In the genomic region with DNA sequence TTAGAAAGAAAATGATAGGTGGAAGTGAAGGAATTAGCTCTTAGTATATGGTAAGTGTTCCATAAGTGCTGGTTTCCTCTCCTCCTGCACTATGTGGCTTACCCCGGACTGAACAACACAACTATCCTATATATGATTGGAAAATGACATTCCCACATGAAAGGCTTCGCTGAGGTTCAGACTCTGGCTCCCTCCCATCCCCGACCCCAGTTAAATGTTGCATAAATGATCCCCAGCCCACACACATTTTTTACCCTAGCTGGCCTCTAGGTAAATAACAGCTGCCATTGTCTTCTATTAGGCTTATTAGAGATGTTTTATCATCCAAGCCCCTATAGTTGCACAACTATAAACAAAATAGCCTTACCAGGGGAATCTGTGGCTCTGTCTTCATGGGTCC, we compare ENCODE assay signal across 25 cellular contexts.
"Had no signal": no experiment of that assay in that cellular context is flagged by ENCODE, and none has a peak within 500 bp of the region (broad histone marks: within the 10 kb centered on the region; RNA-seq: fewer than 3 reads in every experiment).

No MANE protein-coding gene starts in this region.

- H3K4me3 ChIP-seq: coronary artery, dorsolateral prefrontal cortex, heart left ventricle had no signal

- DNase-seq: activated CD4-positive, alpha-beta memory T cell treated with anti-CD3 and anti-CD28 coated beads, Interleukin-2, amount 10 ng/mL, durations not matched to agents 7 days and 5 days; activated CD4-positive, alpha-beta T cell treated with anti-CD3 and anti-CD28 coated beads for 4 hours; activated CD4-positive, alpha-beta T cell treated with anti-CD3 and anti-CD28 coated beads, Interleukin-2, amount 10 ng/mL, durations not matched to agents 7 days and 5 days; activated CD4-positive, alpha-beta T cell treated with anti-CD3 and anti-CD28 coated beads, Interleukin-2, amount 50 U/mL, for 4 hours; activated CD4-positive, CD25-positive, alpha-beta regulatory T cell; activated CD4-positive, CD25-positive, alpha-beta regulatory T cell treated with anti-CD3 and anti-CD28 coated beads, Interleukin-2, amount 50 U/mL, for 72 hours; activated CD8-positive, alpha-beta memory T cell treated with anti-CD3 and anti-CD28 coated beads, Interleukin-2, amount 50 U/mL, for 48 hours; activated gamma-delta T cell; activated naive CD4-positive, alpha-beta T cell; activated naive CD4-positive, alpha-beta T cell treated with anti-CD3 and anti-CD28 coated beads, Interleukin-2, amount 50 U/mL, for 16 hours; activated T-cell treated with anti-CD3 and anti-CD28 coated beads for 4 hours; activated T-cell treated with anti-CD3 and anti-CD28 coated beads, Interleukin-2, amount 50 U/mL, for 24 hours; activated T-cell treated with anti-CD3 and anti-CD28 coated beads, Interleukin-2, amount 50 U/mL, for 72 hours; amniotic stem cell; anterior cingulate cortex; brain microvascular endothelial cell; dorsolateral prefrontal cortex; effector memory CD4-positive, alpha-beta T cell; endodermal cell; foreskin fibroblast; glutamatergic neuron; heart left ventricle; T-helper 2 cell had no signal

- H3K27me3 ChIP-seq: brain microvascular endothelial cell had no signal

- H3K27ac ChIP-seq: brain microvascular endothelial cell, coronary artery, dorsolateral prefrontal cortex, heart left ventricle had no signal

- H3K36me3 ChIP-seq: brain microvascular endothelial cell, heart left ventricle had no signal

- H3K4me1 ChIP-seq: heart left ventricle had no signal

- ATAC-seq: activated T-cell treated with anti-CD3 and anti-CD28 coated beads, Interleukin-2, amount 50 U/mL, for 72 hours; esophagus mucosa; heart left ventricle had no signal
